Comparison of ENCODE assay signal across 15 cellular contexts in the genomic region with DNA sequence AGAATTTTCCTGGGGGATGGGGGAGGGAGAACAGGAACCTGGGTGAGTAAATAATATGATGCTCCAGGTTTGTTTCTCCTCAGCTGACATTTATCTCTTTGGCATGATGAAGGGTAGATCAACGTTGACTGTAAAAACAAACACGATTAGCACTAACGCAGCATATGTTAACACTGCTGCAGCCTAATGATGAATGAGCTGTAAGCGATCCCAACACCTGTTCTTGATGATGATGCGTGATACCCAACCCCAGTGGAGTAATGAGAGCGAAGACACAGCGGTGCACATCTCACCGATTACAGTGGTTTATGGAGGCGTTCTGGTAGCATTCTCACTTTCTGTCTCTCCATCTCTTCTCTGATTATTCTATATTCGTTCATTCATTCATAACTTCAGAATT.
DNase-seq lines count a peak whose midpoint lies in the region; ATAC-seq lines count a peak whose summit lies in the region.
"Had no signal": no experiment of that assay in that cellular context is flagged by ENCODE, and none has a peak within 500 bp of the region (broad histone marks: within the 10 kb centered on the region; RNA-seq: fewer than 3 reads in every experiment).

No MANE protein-coding gene starts in this region.

- no peaks in the 10 kb centered on the region for H3K36me3 Mint-ChIP-seq in effector memory CD8-positive, alpha-beta T cell (ENCODE audit: insufficient read depth)

- no peak overlapping the region for H3K4me3 Mint-ChIP-seq in effector memory CD8-positive, alpha-beta T cell
- H3K4me3 Mint-ChIP-seq: GM23338 had no signal

- H3K27me3 Mint-ChIP-seq in effector memory CD8-positive, alpha-beta T cell: no peaks in the 10 kb centered on the region

- peaks cover 3 to 7% of the 10 kb centered on the region in 2 donors for H3K9me3 Mint-ChIP-seq in effector memory CD8-positive, alpha-beta T cell
- H3K9me3 Mint-ChIP-seq: GM23338 had no signal

- no peaks in the 10 kb centered on the region for H3K4me1 Mint-ChIP-seq in effector memory CD8-positive, alpha-beta T cell (ENCODE audit: low read depth in 2 of 2)
- H3K4me1 Mint-ChIP-seq: GM23338 had no signal

- H3K27ac Mint-ChIP-seq in effector memory CD8-positive, alpha-beta T cell: no peak overlapping the region
- H3K27ac Mint-ChIP-seq: GM23338 had no signal

- no peak for ATAC-seq in GM19397 (IDR thresholded peaks at IDR 0.05; ENCODE audit: unreplicated experiment)
- ATAC-seq in effector memory CD8-positive, alpha-beta T cell (replicated peaks): no peak
- ATAC-seq: GM23338, K562 had no signal

- DNase-seq in DMS53 (lab: John Stamatoyannopoulos, UW): peak; percentile 19
- no peak for DNase-seq in DMS53 treated with DMSO at 0.1 percent for 48 hours (lab: John Stamatoyannopoulos, UW; ENCODE audit: unreplicated experiment)
- DNase-seq in LHCN-M2 (ENCODE audit: low read depth): peak; percentile 46
- peak; percentile 20 for DNase-seq in NCI-H774 (lab: John Stamatoyannopoulos, UW)
- peak; percentile 52 for DNase-seq in left kidney (ENCODE audit: low read depth, low spot score)
- DNase-seq in NCI-H1930 (lab: John Stamatoyannopoulos, UW): no peak
- DNase-seq in effector memory CD8-positive, alpha-beta T cell: no peak
- DNase-seq: NCI-H1092, NCI-H187, NCI-H510A treated with DMSO at 0.1 percent for 48 hours, SHP77 treated with DMSO at 0.1 percent for 48 hours, T-helper 2 cell had no signal

Comparison
In these comparisons a context has a peak if more than half of its experiments do, and no peak if none do; other contexts are left out.
1. DNase-seq: peak in DMS53 (single experiment), LHCN-M2 (single experiment), NCI-H774 (single experiment) and left kidney (single experiment); none in DMS53 treated with DMSO at 0.1 percent for 48 hours (single experiment), NCI-H1930 (0 of 2) and effector memory CD8-positive, alpha-beta T cell (0 of 3).